ENCODE assay signal across 14 cellular contexts in the genomic region with DNA sequence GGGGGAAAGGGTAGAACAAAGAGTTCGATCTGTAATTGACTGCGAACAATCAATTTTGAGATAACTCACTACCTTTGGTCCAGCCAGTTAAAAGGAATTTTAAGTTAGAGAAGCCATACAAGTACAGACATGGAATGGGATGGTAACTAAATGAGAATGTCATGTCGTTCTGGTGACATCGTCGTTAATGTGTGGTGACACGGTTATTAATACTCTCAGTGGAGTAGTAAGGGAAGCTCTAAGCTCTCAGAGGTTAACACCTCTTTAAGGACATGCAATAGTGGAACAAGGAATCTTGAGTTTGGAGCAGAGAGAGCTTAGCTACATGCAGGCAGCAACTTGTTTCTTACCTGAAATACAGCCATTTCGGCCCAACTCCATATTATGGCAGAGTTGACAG.
DNase-seq lines count a peak whose midpoint lies in the region; ATAC-seq and TF ChIP-seq lines count a peak whose summit lies in the region.
"Had no signal": no experiment of that assay in that cellular context is flagged by ENCODE, and none has a peak within 500 bp of the region (broad histone marks: within the 10 kb centered on the region; RNA-seq: fewer than 3 reads in every experiment).

No MANE protein-coding gene starts in this region.

- H3K9me2 ChIP-seq in MM.1S (replicated peaks; ENCODE audit: insufficient read depth, low read length), result no peaks in the 10 kb centered on the region
- H3K9me2 ChIP-seq in neural cell (ENCODE audit: insufficient read depth, low read length), result no peaks in the 10 kb centered on the region

- TF ChIP-seq CTCF in DND-41 (IDR thresholded peaks at IDR 0.05; ENCODE audit: borderline replicate concordance, extremely low read depth, low read length, poor library complexity, severe bottlenecking) (no peak), MM.1S (IDR thresholded peaks at IDR 0.05; ENCODE audit: low read length) (no peak), neural cell (IDR thresholded peaks at IDR 0.05; ENCODE audit: poor library complexity, severe bottlenecking) (no peak), BE2C (IDR thresholded peaks at IDR 0.05; ENCODE audit: low read depth, low read length) (no peak)

- DNase-seq in DND-41 (no peak), MM.1S (no peak), BE2C (no peak), erythroblast (lab: John Stamatoyannopoulos, UW) (no peak)
- DNase-seq in activated CD4-positive, alpha-beta T cell treated with anti-CD3 and anti-CD28 coated beads for 1 hour, result no peak
- DNase-seq: MG63; NCI-H2081 treated with DMSO at 0.1 percent for 48 hours; stimulated activated CD4-positive, alpha-beta T cell treated with anti-CD3 and anti-CD28 coated beads, Interleukin-4, amount 100 ng/mL, for 4 hours had no signal

- no peaks in the 10 kb centered on the region for H3K79me2 ChIP-seq in DND-41 (ENCODE audit: insufficient read depth, low read length)
- no peaks in the 10 kb centered on the region for H3K79me2 ChIP-seq in MM.1S (ENCODE audit: low read length)
- no peaks in the 10 kb centered on the region for H3K79me2 ChIP-seq in neural cell (replicated peaks; ENCODE audit: insufficient read depth, low read length)

- H2AFZ ChIP-seq in DND-41 (ENCODE audit: low read depth, low read length) (no peak overlapping the region), MM.1S (ENCODE audit: low read length) (no peak overlapping the region), neural cell (ENCODE audit: low read depth, low read length) (no peak overlapping the region)

- no peak for TF ChIP-seq RAD21 in neural cell (conservative IDR thresholded peaks at IDR 0.05)

- no peak overlapping the region for H3K9ac ChIP-seq in DND-41 (ENCODE audit: low read depth, low read length)
- H3K9ac ChIP-seq in MM.1S (ENCODE audit: low read length), result no peak overlapping the region
- H3K9ac ChIP-seq in neural cell (ENCODE audit: low read length), result peak overlapping the region; percentile 69

- H3K36me3 ChIP-seq in DND-41 (ENCODE audit: insufficient read depth, low read length), result no peaks in the 10 kb centered on the region
- H3K36me3 ChIP-seq in MM.1S (replicated peaks; ENCODE audit: insufficient read depth, low read length), result no peaks in the 10 kb centered on the region
- H3K36me3 ChIP-seq in neural cell (ENCODE audit: insufficient read depth, low read length), result no peaks in the 10 kb centered on the region
- no peaks in the 10 kb centered on the region for H3K36me3 ChIP-seq in BE2C
- H3K36me3 ChIP-seq: MG63, sigmoid colon, tibial nerve had no signal

- no peak overlapping the region for H3K27ac ChIP-seq in DND-41 (ENCODE audit: low read length)
- H3K27ac ChIP-seq in MM.1S (ENCODE audit: low read length), result no peak overlapping the region
- H3K27ac ChIP-seq in cingulate gyrus (ENCODE audit: low read depth, low read length), result peak overlapping the region; percentile 32
- H3K27ac ChIP-seq in neural cell (ENCODE audit: low read length), result peak overlapping the region; percentile 95

- H3K9me3 ChIP-seq in DND-41 (ENCODE audit: insufficient read depth, low read length, severe bottlenecking) (no peaks in the 10 kb centered on the region), MM.1S (replicated peaks; ENCODE audit: insufficient read depth, low read length) (no peaks in the 10 kb centered on the region), neural cell (ENCODE audit: low read length) (no peaks in the 10 kb centered on the region), BE2C (no peaks in the 10 kb centered on the region)
- H3K9me3 ChIP-seq: MG63, sigmoid colon, tibial nerve had no signal

- no peak for TF ChIP-seq EP300 in neural cell (conservative IDR thresholded peaks at IDR 0.05; ENCODE audit: poor library complexity, severe bottlenecking)

- H3K4me2 ChIP-seq in DND-41 (ENCODE audit: insufficient read depth, low read length) (peak overlapping the region; percentile 85; the same call in 1 of the 2 replicates), MM.1S (ENCODE audit: low read depth, low read length) (peak overlapping the region; percentile 51; the same call in 1 of the 2 replicates), neural cell (ENCODE audit: low read length) (peak overlapping the region; percentile 68)

- H3F3A ChIP-seq in MM.1S (ENCODE audit: insufficient read depth, low read length) (no peaks in the 10 kb centered on the region), neural cell (ENCODE audit: insufficient read depth, low read length, poor library complexity, severe bottlenecking) (peaks cover 5% of the 10 kb centered on the region)

- H3K27me3 ChIP-seq in DND-41 (ENCODE audit: insufficient read depth, low read length, poor library complexity) (no peaks in the 10 kb centered on the region), MM.1S (replicated peaks; ENCODE audit: insufficient read depth, low read length) (no peaks in the 10 kb centered on the region), neural cell (ENCODE audit: insufficient read depth, low read depth, low read length) (no peaks in the 10 kb centered on the region), BE2C (no peaks in the 10 kb centered on the region)
- H3K27me3 ChIP-seq: MG63, sigmoid colon, tibial nerve had no signal

- TF ChIP-seq POLR2A in GM18505 (IDR thresholded peaks at IDR 0.05; ENCODE audit: borderline replicate concordance, extremely low read depth, insufficient read depth, insufficient read length), result no peak
- no peak for TF ChIP-seq POLR2A in erythroblast (IDR thresholded peaks at IDR 0.05; ENCODE audit: low read length)

- H3K4me1 ChIP-seq in DND-41 (ENCODE audit: insufficient read depth, low read length) (peaks cover 29% of the 10 kb centered on the region), MM.1S (ENCODE audit: low read length) (0 out of 2 replicates have a peak, but pooled peaks cover 10% of the 10 kb centered on the region), BE2C (peaks cover 21% of the 10 kb centered on the region)

- H4K20me1 ChIP-seq in DND-41 (ENCODE audit: insufficient read depth, low read length) (no peaks in the 10 kb centered on the region), MM.1S (ENCODE audit: insufficient read depth, low read length) (no peaks in the 10 kb centered on the region), neural cell (ENCODE audit: insufficient read depth) (no peaks in the 10 kb centered on the region)

- H3K4me3 ChIP-seq in DND-41 (ENCODE audit: low read depth in 1 of 2, low read length in 2 of 2) (no peak overlapping the region), MM.1S (ENCODE audit: low read length) (no peak overlapping the region), neural cell (ENCODE audit: low read length) (peak overlapping the region; percentile 57), BE2C (ENCODE audit: low read depth, low read length) (no peak overlapping the region)
- H3K4me3 ChIP-seq: MG63 had no signal

- ATAC-seq in DND-41 (ENCODE audit: insufficient read depth, low read depth) (no peak), GM18505 (IDR thresholded peaks at IDR 0.05; ENCODE audit: unreplicated experiment) (no peak)
- ATAC-seq: activated CD4-positive, CD25-positive, alpha-beta regulatory T cell treated with anti-CD3 and anti-CD28 coated beads, Interleukin-2, amount 50 U/mL, for 24 hours had no signal

TF ChIP-seq in neural cell, 6 proteins besides CTCF, POLR2A, EP300 and RAD21:
- TF ChIP-seq MXI1 (conservative IDR thresholded peaks at IDR 0.05; ENCODE audit: poor library complexity, severe bottlenecking) (no peak), EZH2 (IDR thresholded peaks at IDR 0.05; ENCODE audit: borderline replicate concordance, insufficient read depth, low read length, poor library complexity, severe bottlenecking) (no peak), REST (IDR thresholded peaks at IDR 0.05; ENCODE audit: borderline replicate concordance) (no peak), TAF1 (IDR thresholded peaks at IDR 0.05; ENCODE audit: low read depth) (no peak)
TF ChIP-seq in neural cell: peak in this region for 0.

Comparison
In these comparisons a context has a peak if more than half of its experiments do, and no peak if none do; other contexts are left out.
1. H3K27ac ChIP-seq: peak in cingulate gyrus (single experiment) and neural cell (single experiment); none in DND-41 (single experiment) and MM.1S (single experiment).
2. Peak in every context shown above with its lines, with median percentiles within 50 percentile points of each other: H3K4me2 ChIP-seq.